In genomic region chr22:30968924-30969531, GRCh38 we compare ENCODE assay signal across 8 cellular contexts. TPM values are rescaled to one million over a fixed set of nuclear protein-coding genes. Genes with fewer than 3 reads are reported as not detected.
A peak's percentile ranks its signal among the peaks of the same experiment; 100 is the strongest.
DNase-seq lines count a peak whose midpoint lies in the region; ATAC-seq and TF ChIP-seq lines count a peak whose summit lies in the region.

TUG1 (plus strand) TSS chr22:30969265.

- peaks cover 61% of the 10 kb centered on the region for H3K4me1 Mint-ChIP-seq in WTC11

- peak within 1 kb of the TSS; percentile 93 for H3K27ac ChIP-seq in smooth muscle cell (ENCODE audit: low read depth)

- peaks cover 5% of the 10 kb centered on the region for H3F3A ChIP-seq in smooth muscle cell (ENCODE audit: low read depth)

- TF ChIP-seq CTCF in WTC11 (IDR thresholded peaks at IDR 0.05): no peak
- no peak for TF ChIP-seq CTCF in cardiac fibroblast (IDR thresholded peaks at IDR 0.05; ENCODE audit: low read depth, low read length)
- TF ChIP-seq CTCF in smooth muscle cell (IDR thresholded peaks at IDR 0.05; ENCODE audit: borderline replicate concordance, insufficient read depth, poor library complexity, severe bottlenecking): no peak

- H3K27me3 ChIP-seq in smooth muscle cell (ENCODE audit: low read depth): no peaks in the 10 kb centered on the region

- peak within 1 kb of the TSS; percentile 88 for H3K4me3 Mint-ChIP-seq in WTC11

- H3K9ac ChIP-seq in smooth muscle cell (ENCODE audit: low read depth): peak within 1 kb of the TSS; percentile 96

- H4K20me1 ChIP-seq in smooth muscle cell (ENCODE audit: low read depth): peaks cover 44% of the 10 kb centered on the region

- peak within 1 kb of the TSS; percentile 73 for H2AFZ ChIP-seq in smooth muscle cell (ENCODE audit: low read depth)

- CTCF ChIA-PET in WTC11 (lab: Charles Lee): interaction anchor here (1.0 to 4.0 kb wide), 17 partner anchors 11 to 582 kb away, joined by 3 to 73 read pairs (median 4); partner anchors contain the start of genes RNF215, SELENOM and SMTN

- H3K27ac Mint-ChIP-seq in WTC11: peak within 1 kb of the TSS; percentile 98

- peaks cover 24% of the 10 kb centered on the region for H3K36me3 ChIP-seq in smooth muscle cell (ENCODE audit: low read depth)

- peak within 1 kb of the TSS; percentile 98 for H3K4me2 ChIP-seq in smooth muscle cell

- DNase-seq in ACHN: peak; percentile 96
- peak; percentile 87 for DNase-seq in NCI-H2227 treated with DMSO at 0.1 percent for 48 hours (lab: John Stamatoyannopoulos, UW)
- DNase-seq in WTC11 (ENCODE audit: low spot score): peak; percentile 97
- DNase-seq in cardiac fibroblast (ENCODE audit: low read depth in 2 of 2): peak; percentile 99
- peak; percentile 99 for DNase-seq in iPS-NIHi7 (ENCODE audit: extremely low spot score)
- DNase-seq in smooth muscle cell (lab: John Stamatoyannopoulos, UW; ENCODE audit: unreplicated experiment): peak; percentile 93

- H3K36me3 Mint-ChIP-seq in WTC11: peaks cover 50% of the 10 kb centered on the region

- 2% methylated on average over 26 of the region's 67 CpGs for WGBS in smooth muscle cell (ENCODE audit: low lambda C conversion rate)

- no peaks in the 10 kb centered on the region for H3K9me3 ChIP-seq in smooth muscle cell (replicated peaks; ENCODE audit: low read depth)

- ATAC-seq in GM18907 (IDR thresholded peaks at IDR 0.05; ENCODE audit: unreplicated experiment) (peak; percentile 94), HG03159 (IDR thresholded peaks at IDR 0.05; ENCODE audit: unreplicated experiment) (peak; percentile 87), WTC11 (peak; percentile 93)

- peaks cover 3% of the 10 kb centered on the region; the same call in 1 of the 2 replicates for H3K9me3 Mint-ChIP-seq in WTC11

- in situ Hi-C loops in ACHN (cut with HindIII; ENCODE audit: low pct_ligation_motif_present, low pct_unique_long_range_greater_than_20kb, low sequenced_read_pairs): no loop called here

- H3K4me3 ChIP-seq in cardiac fibroblast (replicated peaks in 1 of 2; ENCODE audit: low read depth in 2 of 2, low read length in 2 of 2): peak within 1 kb of the TSS; percentile 53 to 76
- peak within 1 kb of the TSS; percentile 96 for H3K4me3 ChIP-seq in smooth muscle cell

- peaks cover 88% of the 10 kb centered on the region for H3K79me2 ChIP-seq in smooth muscle cell (ENCODE audit: low read depth)

- peaks cover 20% of the 10 kb centered on the region for H3K4me1 ChIP-seq in smooth muscle cell (ENCODE audit: low read depth)

- POLR2A ChIA-PET in WTC11 (lab: Charles Lee): interaction anchor here (0.6 to 3.3 kb wide), 16 partner anchors 8 to 377 kb away, joined by 3 to 43 read pairs (median 4); partner anchors contain the start of genes PATZ1, PLA2G3, RNF185 and SMTN

- H3K27me3 Mint-ChIP-seq in WTC11 (ENCODE audit: low read depth): no peaks in the 10 kb centered on the region

TF ChIP-seq in WTC11, 78 proteins besides CTCF, POLR2A, EP300 and RAD21 (continues in another document):
- 0 out of 2 replicates have a peak, but pooled peaks have one; percentile 12 for TF ChIP-seq CBFB (CRISPR knock-in tag; IDR thresholded peaks at IDR 0.05; ENCODE audit: low read depth)
- TF ChIP-seq E2F1 (CRISPR knock-in tag; IDR thresholded peaks at IDR 0.05): peak; percentile 55; the same call in 1 of the 2 replicates
- TF ChIP-seq ZNF423 (CRISPR knock-in tag; IDR thresholded peaks at IDR 0.05): no peak
- TF ChIP-seq, protein P1, sequence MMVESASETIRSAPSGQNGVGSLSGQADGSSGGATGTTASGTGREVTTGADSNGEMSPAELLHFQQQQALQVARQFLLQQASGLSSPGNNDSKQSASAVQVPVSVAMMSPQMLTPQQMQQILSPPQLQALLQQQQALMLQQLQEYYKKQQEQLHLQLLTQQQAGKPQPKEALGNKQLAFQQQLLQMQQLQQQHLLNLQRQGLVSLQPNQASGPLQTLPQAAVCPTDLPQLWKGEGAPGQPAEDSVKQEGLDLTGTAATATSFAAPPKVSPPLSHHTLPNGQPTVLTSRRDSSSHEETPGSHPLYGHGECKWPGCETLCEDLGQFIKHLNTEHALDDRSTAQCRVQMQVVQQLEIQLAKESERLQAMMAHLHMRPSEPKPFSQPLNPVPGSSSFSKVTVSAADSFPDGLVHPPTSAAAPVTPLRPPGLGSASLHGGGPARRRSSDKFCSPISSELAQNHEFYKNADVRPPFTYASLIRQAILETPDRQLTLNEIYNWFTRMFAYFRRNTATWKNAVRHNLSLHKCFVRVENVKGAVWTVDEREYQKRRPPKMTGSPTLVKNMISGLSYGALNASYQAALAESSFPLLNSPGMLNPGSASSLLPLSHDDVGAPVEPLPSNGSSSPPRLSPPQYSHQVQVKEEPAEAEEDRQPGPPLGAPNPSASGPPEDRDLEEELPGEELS (CRISPR knock-in tag; IDR thresholded peaks at IDR 0.05): peak; percentile 79; the same call in 1 of the 2 replicates
- peak; percentile 62; the same call in 1 of the 2 replicates for TF ChIP-seq FOXK1 (CRISPR knock-in tag; IDR thresholded peaks at IDR 0.05)
- TF ChIP-seq, protein P2, sequence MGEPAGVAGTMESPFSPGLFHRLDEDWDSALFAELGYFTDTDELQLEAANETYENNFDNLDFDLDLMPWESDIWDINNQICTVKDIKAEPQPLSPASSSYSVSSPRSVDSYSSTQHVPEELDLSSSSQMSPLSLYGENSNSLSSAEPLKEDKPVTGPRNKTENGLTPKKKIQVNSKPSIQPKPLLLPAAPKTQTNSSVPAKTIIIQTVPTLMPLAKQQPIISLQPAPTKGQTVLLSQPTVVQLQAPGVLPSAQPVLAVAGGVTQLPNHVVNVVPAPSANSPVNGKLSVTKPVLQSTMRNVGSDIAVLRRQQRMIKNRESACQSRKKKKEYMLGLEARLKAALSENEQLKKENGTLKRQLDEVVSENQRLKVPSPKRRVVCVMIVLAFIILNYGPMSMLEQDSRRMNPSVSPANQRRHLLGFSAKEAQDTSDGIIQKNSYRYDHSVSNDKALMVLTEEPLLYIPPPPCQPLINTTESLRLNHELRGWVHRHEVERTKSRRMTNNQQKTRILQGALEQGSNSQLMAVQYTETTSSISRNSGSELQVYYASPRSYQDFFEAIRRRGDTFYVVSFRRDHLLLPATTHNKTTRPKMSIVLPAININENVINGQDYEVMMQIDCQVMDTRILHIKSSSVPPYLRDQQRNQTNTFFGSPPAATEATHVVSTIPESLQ (CRISPR knock-in tag; IDR thresholded peaks at IDR 0.05): no peak
- TF ChIP-seq USF2 (CRISPR knock-in tag; IDR thresholded peaks at IDR 0.05): peak; percentile 99
- peak; percentile 54; the same call in 1 of the 2 replicates for TF ChIP-seq CREM (CRISPR knock-in tag; IDR thresholded peaks at IDR 0.05)
- 0 out of 2 replicates have a peak, but pooled peaks have one; percentile 54 for TF ChIP-seq NR1H2 (CRISPR knock-in tag; IDR thresholded peaks at IDR 0.05)
- TF ChIP-seq ZNF232 (CRISPR knock-in tag; IDR thresholded peaks at IDR 0.05): peak; percentile 84
- TF ChIP-seq, protein P3, sequence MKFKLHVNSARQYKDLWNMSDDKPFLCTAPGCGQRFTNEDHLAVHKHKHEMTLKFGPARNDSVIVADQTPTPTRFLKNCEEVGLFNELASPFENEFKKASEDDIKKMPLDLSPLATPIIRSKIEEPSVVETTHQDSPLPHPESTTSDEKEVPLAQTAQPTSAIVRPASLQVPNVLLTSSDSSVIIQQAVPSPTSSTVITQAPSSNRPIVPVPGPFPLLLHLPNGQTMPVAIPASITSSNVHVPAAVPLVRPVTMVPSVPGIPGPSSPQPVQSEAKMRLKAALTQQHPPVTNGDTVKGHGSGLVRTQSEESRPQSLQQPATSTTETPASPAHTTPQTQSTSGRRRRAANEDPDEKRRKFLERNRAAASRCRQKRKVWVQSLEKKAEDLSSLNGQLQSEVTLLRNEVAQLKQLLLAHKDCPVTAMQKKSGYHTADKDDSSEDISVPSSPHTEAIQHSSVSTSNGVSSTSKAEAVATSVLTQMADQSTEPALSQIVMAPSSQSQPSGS (CRISPR knock-in tag; IDR thresholded peaks at IDR 0.05; ENCODE audit: borderline replicate concordance, low read depth): 0 out of 2 replicates have a peak, but pooled peaks have one; percentile 9
- TF ChIP-seq MYBL2 (CRISPR knock-in tag; IDR thresholded peaks at IDR 0.05): 0 out of 2 replicates have a peak, but pooled peaks have one; percentile 21
- TF ChIP-seq TEAD1 (CRISPR knock-in tag; IDR thresholded peaks at IDR 0.05): 0 out of 2 replicates have a peak, but pooled peaks have one; percentile 12
- TF ChIP-seq NR2C2 (CRISPR knock-in tag; IDR thresholded peaks at IDR 0.05): 0 out of 2 replicates have a peak, but pooled peaks have one; percentile 46
- TF ChIP-seq FOXP1 (CRISPR knock-in tag; IDR thresholded peaks at IDR 0.05; ENCODE audit: borderline replicate concordance): peak; percentile 58; the same call in 1 of the 2 replicates
- TF ChIP-seq, protein P4, sequence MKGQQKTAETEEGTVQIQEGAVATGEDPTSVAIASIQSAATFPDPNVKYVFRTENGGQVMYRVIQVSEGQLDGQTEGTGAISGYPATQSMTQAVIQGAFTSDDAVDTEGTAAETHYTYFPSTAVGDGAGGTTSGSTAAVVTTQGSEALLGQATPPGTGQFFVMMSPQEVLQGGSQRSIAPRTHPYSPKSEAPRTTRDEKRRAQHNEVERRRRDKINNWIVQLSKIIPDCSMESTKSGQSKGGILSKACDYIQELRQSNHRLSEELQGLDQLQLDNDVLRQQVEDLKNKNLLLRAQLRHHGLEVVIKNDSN (CRISPR knock-in tag; IDR thresholded peaks at IDR 0.05): peak; percentile 99
- 0 out of 2 replicates have a peak, but pooled peaks have one; percentile 48 for TF ChIP-seq ESRRA (CRISPR knock-in tag; IDR thresholded peaks at IDR 0.05; ENCODE audit: borderline replicate concordance)
- no peak for TF ChIP-seq TCF7 (CRISPR knock-in tag; IDR thresholded peaks at IDR 0.05; ENCODE audit: low read depth)

RNA-seq across cellular contexts. Expression of gene TUG1, which starts in this region (rescaled TPM):
- 94.8 to 105 TPM (median 96.2 TPM) in 3 replicates for total RNA-seq in WTC11 (2021)
- 113 and 119 TPM in 2 replicates for total RNA-seq in smooth muscle cell
- polyA plus RNA-seq in smooth muscle cell: 30.6 and 43.0 TPM in 2 replicates

Comparison
In these comparisons a context has a peak if more than half of its experiments do, and no peak if none do; other contexts are left out.
1. Peak in every context shown above with its lines: DNase-seq, ATAC-seq, H3K4me3 ChIP-seq and H3K27ac ChIP-seq.